In genomic region chr19:4454952-4455738, GRCh38 we compare ENCODE assay signal across 8 cellular contexts. TPM values are rescaled to one million over a fixed set of nuclear protein-coding genes. Genes with fewer than 3 reads are reported as not detected.
DNase-seq lines count a peak whose midpoint lies in the region; ATAC-seq and TF ChIP-seq lines count a peak whose summit lies in the region.

No MANE protein-coding gene starts in this region.

- H3K9me3 ChIP-seq in PC-3 (ENCODE audit: low read length) (no peaks in the 10 kb centered on the region), esophagus (ENCODE audit: control insufficient read depth in 2 of 2, insufficient read depth in 1 of 2, low read depth in 1 of 2, low read length in 1 of 2) (no peaks in the 10 kb centered on the region)

- CTCF ChIA-PET in BJ (lab: Yijun Ruan, JAX) (interaction anchor here (0.9 to 1.5 kb wide), 4 partner anchors 27 to 80 kb away, joined by 3 to 5 read pairs (median 3); no protein-coding TSS in a partner anchor), PC-3 (lab: Charles Lee) (no interaction called here)

- ATAC-seq in PC-3 (no peak), omental fat pad (ENCODE audit: low FRiP score) (peak; percentile 82), GM21737 (IDR thresholded peaks at IDR 0.05; ENCODE audit: unreplicated experiment) (no peak)

- no peaks in the 10 kb centered on the region for H3K27me3 ChIP-seq in BJ (ENCODE audit: control insufficient read depth, insufficient read depth, low read length)
- H3K27me3 ChIP-seq in PC-3 (ENCODE audit: low read length) = no peaks in the 10 kb centered on the region
- H3K27me3 ChIP-seq in esophagus (ENCODE audit: control insufficient read depth in 1 of 2, insufficient read depth in 2 of 2, low read length in 2 of 2) = no peaks in the 10 kb centered on the region

- no peaks in the 10 kb centered on the region for H3K9me2 ChIP-seq in PC-3 (replicated peaks; ENCODE audit: low read length)

- H3K79me2 ChIP-seq in PC-3 (ENCODE audit: low read length) = peaks cover 17% of the 10 kb centered on the region

- no peak overlapping the region for H2AFZ ChIP-seq in PC-3 (ENCODE audit: low read length)

- H3K4me1 ChIP-seq in PC-3 (ENCODE audit: insufficient read depth, low read length) = no peaks in the 10 kb centered on the region; the same call in 1 of the 2 replicates
- H3K4me1 ChIP-seq in esophagus (ENCODE audit: control insufficient read depth in 2 of 2, insufficient read depth in 2 of 2, low read length in 1 of 2) = peaks cover 6 to 20% of the 10 kb centered on the region in 2 donors

- H3K27ac ChIP-seq in PC-3 (ENCODE audit: low read length) (no peak overlapping the region), esophagus (ENCODE audit: low read depth in 2 of 2, low read length in 1 of 2) (peak overlapping the region; percentile 93 to 94)

- peak; percentile 31 for DNase-seq in BJ (ENCODE audit: low read depth)
- DNase-seq in PC-3 = no peak
- DNase-seq in omental fat pad (ENCODE audit: low spot score) = no peak
- no peak for DNase-seq in KBM-7
- DNase-seq in RPMI8226 = no peak
- no peak for DNase-seq in HuH-7 (ENCODE audit: low spot score)

- H3F3A ChIP-seq in PC-3 (ENCODE audit: low read length, unreplicated experiment) = no peaks in the 10 kb centered on the region

- intact Hi-C loops in PC-3 (cut with micrococcal nuclease) = no loop called here

- BruUV-seq in PC-3 (replicated peaks; lab: Mats Ljungman, UMichigan) = no TSS peak

- H3K4me3 ChIP-seq in BJ (ENCODE audit: low read depth, low read length) = peak overlapping the region; percentile 74
- no peak overlapping the region for H3K4me3 ChIP-seq in PC-3 (ENCODE audit: low read length)
- H3K4me3 ChIP-seq in esophagus (ENCODE audit: low read depth in 1 of 2, low read length in 2 of 2) = no peak overlapping the region

- in situ Hi-C loops in KBM-7 (cut with MboI; ENCODE audit: low pct_unique_long_range_greater_than_20kb, low sequenced_read_pairs) = no loop called here

- TF ChIP-seq CTCF in BJ (IDR thresholded peaks at IDR 0.05; ENCODE audit: insufficient read depth, low read depth, low read length) (no peak), PC-3 (conservative IDR thresholded peaks at IDR 0.05; ENCODE audit: low read depth, low read length) (no peak), omental fat pad (IDR thresholded peaks at IDR 0.05) (no peak)

- WGBS in esophagus, 2 donors = 37 to 51% methylated on average over 24 of the region's 24 CpGs

- no peak overlapping the region for H3K9ac ChIP-seq in PC-3 (ENCODE audit: low read length)

- no peaks in the 10 kb centered on the region for H4K20me1 ChIP-seq in PC-3 (ENCODE audit: low read length)

- peak overlapping the region; percentile 5; the same call in 1 of the 2 replicates for H3K4me2 ChIP-seq in PC-3 (ENCODE audit: low read length)

- POLR2A ChIA-PET in BJ (lab: Charles Lee) (interaction anchor here (0.6 to 2.0 kb wide), 2 partner anchors 16 to 35 kb away, joined by 4 to 8 read pairs; partner anchors contain the start of gene HDGFL2), PC-3 (lab: Charles Lee; ENCODE audit: unreplicated experiment) (no interaction called here)

- H3K36me3 ChIP-seq in BJ (ENCODE audit: control insufficient read depth, insufficient read depth, low read length) (peaks cover 29% of the 10 kb centered on the region), PC-3 (ENCODE audit: low read depth, low read length) (no peaks in the 10 kb centered on the region), esophagus (ENCODE audit: control insufficient read depth in 2 of 2, insufficient read depth in 2 of 2, low read length in 1 of 2) (peaks cover 0 to 30% of the 10 kb centered on the region in 2 donors)

RNA-seq across cellular contexts. Expression of gene UBXN6, which starts 2.4 kb away (rescaled TPM):
- polyA plus RNA-seq in BJ (2011; rRNA removed) (85.5 and 127 TPM in 2 replicates), esophagus (10 to 100 TPM; 71.3 to 82.8 TPM)
- polyA minus RNA-seq in BJ (2011; rRNA and poly(A)+ RNA removed) = 52.9 and 76.0 TPM in 2 replicates
- total RNA-seq in PC-3 (2014; rRNA removed) (64.0 and 86.1 TPM in 2 replicates), omental fat pad (100 to 1,000 TPM in 2 of 4 donors, 10 to 100 TPM in 2; 62.7 to 128 (median 88.6) TPM)

RNA-seq across cellular contexts. Expression of gene HDGFL2, which starts 17.0 kb away (rescaled TPM):
- polyA plus RNA-seq in BJ (2011; rRNA removed) = 23.8 and 26.0 TPM in 2 replicates
- polyA minus RNA-seq in BJ (2011; rRNA and poly(A)+ RNA removed) = 13.4 and 21.4 TPM in 2 replicates
- total RNA-seq in PC-3 (2014; rRNA removed) = 111 and 165 TPM in 2 replicates
- polyA plus RNA-seq in esophagus = 10 to 100 TPM; 23.3 to 57.5 TPM
- total RNA-seq in omental fat pad = 10 to 100 TPM; 17.3 to 40.8 (median 25.2) TPM

RNA-seq across cellular contexts. Expression of gene CHAF1A, which starts 52.7 kb away (rescaled TPM):
- polyA plus RNA-seq in BJ (2011; rRNA removed) (6.3 and 11.4 TPM in 2 replicates), esophagus (10 to 100 TPM; 10.8 to 11.7 TPM)
- polyA minus RNA-seq in BJ (2011; rRNA and poly(A)+ RNA removed) = 5.9 and 8.5 TPM in 2 replicates
- total RNA-seq in PC-3 (2014; rRNA removed) (48.9 and 59.8 TPM in 2 replicates), omental fat pad (1 to 10 TPM; 3.9 to 6.5 (median 4.1) TPM)

RNA-seq across cellular contexts. Expression of gene SH3GL1, which starts 54.8 kb away (rescaled TPM):
- 52.2 and 89.4 TPM in 2 replicates for polyA plus RNA-seq in BJ (2011; rRNA removed)
- 34.5 and 38.8 TPM in 2 replicates for polyA minus RNA-seq in BJ (2011; rRNA and poly(A)+ RNA removed)
- total RNA-seq in PC-3 (2014; rRNA removed) = 59.8 and 71.1 TPM in 2 replicates
- polyA plus RNA-seq in esophagus = 100 to 1,000 TPM; 123 to 242 TPM
- 10 to 100 TPM; 38.0 to 54.9 (median 48.2) TPM for total RNA-seq in omental fat pad
